In genomic region chr22:30667092-30667485, GRCh38 we compare ENCODE assay signal across 8 cellular contexts. TPM values are rescaled to one million over a fixed set of nuclear protein-coding genes. Genes with fewer than 3 reads are reported as not detected.
DNase-seq lines count a peak whose midpoint lies in the region; ATAC-seq and TF ChIP-seq lines count a peak whose summit lies in the region.

No MANE protein-coding gene starts in this region.

- H3K36me3 Mint-ChIP-seq in naive thymus-derived CD8-positive, alpha-beta T cell: peaks cover 7 to 21% (median 18%) of the 10 kb centered on the region in 3 donors

- peak overlapping the region; percentile 86 to 97 (median 94) for H3K27ac Mint-ChIP-seq in naive thymus-derived CD8-positive, alpha-beta T cell

- H3K36me3 ChIP-seq in colonic mucosa: no peaks in the 10 kb centered on the region

- DNase-seq in GM12865 (ENCODE audit: low read depth) (no peak), NB4 (ENCODE audit: low read depth) (peak; percentile 11), colonic mucosa (peak; percentile 80), NCI-H226 (no peak)
- peak in 2 of 10 donors; percentile 12 to 21 for DNase-seq in naive thymus-derived CD8-positive, alpha-beta T cell

- H3K9ac ChIP-seq in colonic mucosa (ENCODE audit: low read depth in 2 of 2, low read length in 2 of 2): peak overlapping the region; percentile 79 to 83

- no peaks in the 10 kb centered on the region for H3K9me3 Mint-ChIP-seq in naive thymus-derived CD8-positive, alpha-beta T cell

- no peaks in the 10 kb centered on the region for H3K27me3 ChIP-seq in colonic mucosa

- peak overlapping the region; percentile 91 to 97 (median 94) for H3K4me3 Mint-ChIP-seq in naive thymus-derived CD8-positive, alpha-beta T cell

- peak overlapping the region; percentile 66 for H3K4me3 ChIP-seq in GM12865 (ENCODE audit: low read depth, low read length)
- peak overlapping the region; percentile 66 for H3K4me3 ChIP-seq in NB4 (ENCODE audit: low read depth, low read length)
- H3K4me3 ChIP-seq in colonic mucosa: peak overlapping the region; percentile 69

- H3K27ac ChIP-seq in colonic mucosa: peak overlapping the region; percentile 90

- POLR2A ChIA-PET in naive thymus-derived CD8-positive, alpha-beta T cell (lab: Charles Lee): interaction anchor here (0.7 to 1.3 kb wide), 4 partner anchors 25 to 698 kb away, joined by 3 to 8 read pairs (median 4); partner anchors contain the start of gene SLC35E4

- TF ChIP-seq CTCF in GM12865 (IDR thresholded peaks at IDR 0.05; ENCODE audit: insufficient read depth, low read depth, low read length, missing control alignments) (no peak), NB4 (IDR thresholded peaks at IDR 0.05; ENCODE audit: low read depth, low read length) (no peak), colonic mucosa (IDR thresholded peaks at IDR 0.05) (no peak)

- no peaks in the 10 kb centered on the region for H3K4me1 ChIP-seq in colonic mucosa

- peaks cover 20 to 41% (median 29%) of the 10 kb centered on the region in 4 donors for H3K4me1 Mint-ChIP-seq in naive thymus-derived CD8-positive, alpha-beta T cell

- intact Hi-C loops in colonic mucosa (cut with DNase I): no loop called here

- peak in 1 of 2 donors; percentile 6 for ATAC-seq in naive thymus-derived CD8-positive, alpha-beta T cell
- no peak for ATAC-seq in GM19455 (IDR thresholded peaks at IDR 0.05; ENCODE audit: unreplicated experiment)
- no peak for ATAC-seq in HG03469 (IDR thresholded peaks at IDR 0.05; ENCODE audit: unreplicated experiment)
- no peak for ATAC-seq in GM19463 (IDR thresholded peaks at IDR 0.05; ENCODE audit: unreplicated experiment)

- no peaks in the 10 kb centered on the region for H3K27me3 Mint-ChIP-seq in naive thymus-derived CD8-positive, alpha-beta T cell

- no peak for TF ChIP-seq POLR2A in NB4 (IDR thresholded peaks at IDR 0.05; ENCODE audit: extremely low read depth, insufficient read length)

- no peaks in the 10 kb centered on the region for H3K9me3 ChIP-seq in colonic mucosa

RNA-seq across cellular contexts. Expression of gene DUSP18, which starts 0.6 kb away (rescaled TPM):
- 10 to 100 TPM; 15.2 to 17.1 TPM for total RNA-seq in colonic mucosa
- 10 to 100 TPM; 14.8 to 18.6 TPM for total RNA-seq in naive thymus-derived CD8-positive, alpha-beta T cell
- polyA plus RNA-seq in naive thymus-derived CD8-positive, alpha-beta T cell: 1 to 10 TPM; 5.1 to 7.8 (median 6.6) TPM

RNA-seq across cellular contexts. Expression of gene OSBP2, which starts 27.6 kb away (rescaled TPM):
- total RNA-seq in colonic mucosa: 1 to 10 TPM; 3.2 to 4.3 TPM
- 1 to 10 TPM; 1.3 to 1.8 TPM for total RNA-seq in naive thymus-derived CD8-positive, alpha-beta T cell
- polyA plus RNA-seq in naive thymus-derived CD8-positive, alpha-beta T cell: under 1 TPM; 0.60 to 0.75 (median 0.70) TPM

RNA-seq across cellular contexts. Expression of gene SLC35E4, which starts 31.5 kb away (rescaled TPM):
- 1 to 10 TPM; 5.7 to 7.0 TPM for total RNA-seq in colonic mucosa
- total RNA-seq in naive thymus-derived CD8-positive, alpha-beta T cell: 1 to 10 TPM; 1.5 to 1.6 TPM
- under 1 TPM; 0.64 to 0.94 (median 0.94) TPM for polyA plus RNA-seq in naive thymus-derived CD8-positive, alpha-beta T cell

Comparison
In these comparisons a context has a peak if more than half of its experiments do, and no peak if none do; other contexts are left out.
1. DNase-seq: peak in NB4 (single experiment) and colonic mucosa (single experiment); none in GM12865 (single experiment) and NCI-H226 (single experiment).
2. Peak in every context shown above with its lines, with median percentiles within 50 percentile points of each other: H3K4me3 ChIP-seq.